In the genomic region with DNA sequence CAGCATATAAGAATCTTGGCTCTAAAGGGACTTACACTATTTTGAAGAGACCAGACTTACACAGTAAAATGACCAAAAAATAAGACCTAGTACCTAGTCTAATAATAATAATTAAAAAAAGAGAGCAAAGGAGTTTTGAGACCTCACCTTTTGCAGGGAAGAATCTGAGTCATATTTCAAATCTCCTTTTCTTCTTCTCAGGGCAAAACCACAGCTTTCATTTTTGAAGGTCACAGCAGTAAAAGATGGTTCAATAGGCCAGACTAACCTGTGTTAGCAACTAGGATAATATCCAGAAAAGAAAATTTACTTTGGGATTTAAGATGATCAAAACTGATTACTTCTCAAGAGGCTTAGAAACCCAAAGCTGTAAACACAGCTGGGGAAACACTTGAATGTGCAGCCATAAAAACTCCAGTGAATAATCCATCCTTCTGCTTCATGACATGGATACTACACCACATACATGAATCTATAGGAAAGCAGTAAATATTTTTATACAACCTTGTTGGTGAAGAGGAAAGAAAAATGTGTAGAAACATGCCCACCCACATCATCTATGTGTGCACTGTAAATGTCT, we compare ENCODE assay signal across 32 cellular contexts. TPM values are rescaled to one million over a fixed set of nuclear protein-coding genes. Genes with fewer than 3 reads are reported as not detected.
A peak's percentile ranks its signal among the peaks of the same experiment; 100 is the strongest.
DNase-seq lines count a peak whose midpoint lies in the region; ATAC-seq lines count a peak whose summit lies in the region.
"Had no signal": no experiment of that assay in that cellular context is flagged by ENCODE, and none has a peak within 500 bp of the region (broad histone marks: within the 10 kb centered on the region; RNA-seq: fewer than 3 reads in every experiment).

No MANE protein-coding gene starts in this region.

- H3K27me3 Mint-ChIP-seq in CD8-positive, alpha-beta memory T cell: peaks cover 0 to 2% of the 10 kb centered on the region in 2 donors
- H3K27me3 Mint-ChIP-seq in activated T-cell treated with anti-CD3 and anti-CD28 coated beads, Interleukin-2, amount 50 U/mL, for 4 hours (ENCODE audit: low read depth): peaks cover 4% of the 10 kb centered on the region
- H3K27me3 Mint-ChIP-seq: activated naive CD4-positive, alpha-beta T cell treated with anti-CD3 and anti-CD28 coated beads, Interleukin-2, amount 10 ng/mL, durations not matched to agents 7 days and 5 days; natural killer cell treated with Interleukin-12 subunit alpha and Interleukin-12 subunit beta and Interleukin-15 and Interleukin-18, amount 100 ng/mL, for 72 hours had no signal

- no peaks in the 10 kb centered on the region for H3K4me1 Mint-ChIP-seq in CD8-positive, alpha-beta memory T cell
- H3K4me1 Mint-ChIP-seq in activated T-cell treated with anti-CD3 and anti-CD28 coated beads, Interleukin-2, amount 50 U/mL, for 4 hours (ENCODE audit: low read depth): no peaks in the 10 kb centered on the region
- H3K4me1 Mint-ChIP-seq: activated naive CD4-positive, alpha-beta T cell treated with anti-CD3 and anti-CD28 coated beads, Interleukin-2, amount 10 ng/mL, durations not matched to agents 7 days and 5 days; CD14-positive monocyte; mesothelial cell of epicardium had no signal

- intact Hi-C loops in posterior cingulate gyrus (cut with DNase I): no loop called here

- H3K4me3 Mint-ChIP-seq in CD8-positive, alpha-beta memory T cell: no peak overlapping the region
- no peak overlapping the region for H3K4me3 Mint-ChIP-seq in activated T-cell treated with anti-CD3 and anti-CD28 coated beads, Interleukin-2, amount 50 U/mL, for 4 hours
- H3K4me3 Mint-ChIP-seq: activated naive CD4-positive, alpha-beta T cell treated with anti-CD3 and anti-CD28 coated beads, Interleukin-2, amount 10 ng/mL, durations not matched to agents 7 days and 5 days; CD14-positive monocyte; mesothelial cell of epicardium; natural killer cell treated with Interleukin-12 subunit alpha and Interleukin-12 subunit beta and Interleukin-15 and Interleukin-18, amount 100 ng/mL, for 72 hours had no signal

- H3K27ac ChIP-seq in CD8-positive, alpha-beta memory T cell (ENCODE audit: low read depth, low read length): no peak overlapping the region
- H3K27ac ChIP-seq: coronary artery, gastroesophageal sphincter, ovary, right atrium auricular region, RWPE1, testis, vagina had no signal

- H3K36me3 ChIP-seq in CD8-positive, alpha-beta memory T cell (ENCODE audit: insufficient read depth, low read length): no peaks in the 10 kb centered on the region
- H3K36me3 ChIP-seq: esophagus squamous epithelium, gastroesophageal sphincter, ovary, right atrium auricular region, vagina had no signal

- H3K9me3 ChIP-seq in CD8-positive, alpha-beta memory T cell (ENCODE audit: low read length): no peaks in the 10 kb centered on the region
- H3K9me3 ChIP-seq: esophagus squamous epithelium, ovary, right atrium auricular region, SK-N-SH, testis, vagina had no signal

- H3K27ac Mint-ChIP-seq in CD8-positive, alpha-beta memory T cell: no peak overlapping the region
- H3K27ac Mint-ChIP-seq: activated naive CD4-positive, alpha-beta T cell treated with anti-CD3 and anti-CD28 coated beads, Interleukin-2, amount 10 ng/mL, durations not matched to agents 7 days and 5 days; CD14-positive monocyte; mesothelial cell of epicardium; natural killer cell treated with Interleukin-12 subunit alpha and Interleukin-12 subunit beta and Interleukin-15 and Interleukin-18, amount 100 ng/mL, for 72 hours had no signal

- POLR2A ChIA-PET in CD8-positive, alpha-beta memory T cell (lab: Charles Lee): no interaction called here

- H3K9me3 Mint-ChIP-seq in CD8-positive, alpha-beta memory T cell: peaks cover 0 to 9% (median 8%) of the 10 kb centered on the region in 5 donors
- H3K9me3 Mint-ChIP-seq in activated T-cell treated with anti-CD3 and anti-CD28 coated beads, Interleukin-2, amount 50 U/mL, for 4 hours: peaks cover 3% of the 10 kb centered on the region
- H3K9me3 Mint-ChIP-seq: mesothelial cell of epicardium had no signal

- ATAC-seq in HG02610 (IDR thresholded peaks at IDR 0.05; ENCODE audit: unreplicated experiment): peak; percentile 41
- ATAC-seq in activated T-cell treated with anti-CD3 and anti-CD28 coated beads, Interleukin-2, amount 50 U/mL, for 4 hours: no peak
- ATAC-seq: gastroesophageal sphincter; left ventricle myocardium superior; natural killer cell treated with Interleukin-12 subunit alpha and Interleukin-12 subunit beta and Interleukin-15 and Interleukin-18, amount 100 ng/mL, for 72 hours had no signal

- H3K36me3 Mint-ChIP-seq in CD8-positive, alpha-beta memory T cell: no peaks in the 10 kb centered on the region
- no peaks in the 10 kb centered on the region for H3K36me3 Mint-ChIP-seq in activated T-cell treated with anti-CD3 and anti-CD28 coated beads, Interleukin-2, amount 50 U/mL, for 4 hours (ENCODE audit: insufficient read depth)
- H3K36me3 Mint-ChIP-seq: activated naive CD4-positive, alpha-beta T cell treated with anti-CD3 and anti-CD28 coated beads, Interleukin-2, amount 10 ng/mL, durations not matched to agents 7 days and 5 days; CD14-positive monocyte; mesothelial cell of epicardium; natural killer cell treated with Interleukin-12 subunit alpha and Interleukin-12 subunit beta and Interleukin-15 and Interleukin-18, amount 100 ng/mL, for 72 hours had no signal

- no peaks in the 10 kb centered on the region for H3K27me3 ChIP-seq in CD8-positive, alpha-beta memory T cell (ENCODE audit: insufficient read depth, low read length, poor library complexity, severe bottlenecking)
- H3K27me3 ChIP-seq: esophagus squamous epithelium, gastroesophageal sphincter, ovary, right atrium auricular region, testis, vagina had no signal

- DNase-seq in DMS53 (lab: John Stamatoyannopoulos, UW) (peak; percentile 83), NCI-H748 (lab: John Stamatoyannopoulos, UW; ENCODE audit: unreplicated experiment) (peak; percentile 55), fibroblast of peridontal ligament (ENCODE audit: extremely low read depth) (peak; percentile 25), posterior cingulate gyrus (no peak)
- DNase-seq in CD8-positive, alpha-beta memory T cell: no peak
- no peak for DNase-seq in activated T-cell treated with anti-CD3 and anti-CD28 coated beads, Interleukin-2, amount 50 U/mL, for 4 hours
- DNase-seq: activated CD4-positive, alpha-beta T cell treated with anti-CD3 and anti-CD28 coated beads for 4 hours; activated naive CD4-positive, alpha-beta T cell treated with anti-CD3 and anti-CD28 coated beads, Interleukin-2, amount 10 ng/mL, durations not matched to agents 7 days and 5 days; activated T-cell treated with anti-CD3 and anti-CD28 coated beads, Interleukin-2, amount 50 U/mL, for 48 hours; amygdala; esophagus squamous epithelium; left ventricle myocardium superior; NCI-H2029; ovary; SK-N-SH; stimulated activated CD4-positive, alpha-beta T cell treated with anti-CD3 and anti-CD28 coated beads, Interleukin-12 subunit alpha, Interleukin-12 subunit beta, amount 100 ng/mL, for 4 hours; stimulated activated CD4-positive, alpha-beta T cell treated with anti-CD3 and anti-CD28 coated beads, Interleukin-4, amount 100 ng/mL, for 4 hours; stimulated activated naive CD4-positive, alpha-beta T cell treated with Interleukin-2 at 50 U/mL for 16 hours; T-helper 2 cell; testis had no signal

- no peak overlapping the region for H3K4me3 ChIP-seq in CD8-positive, alpha-beta memory T cell (ENCODE audit: low read length)
- H3K4me3 ChIP-seq: coronary artery, esophagus squamous epithelium, gastroesophageal sphincter, ovary, right atrium auricular region, testis, vagina had no signal

- CTCF ChIA-PET in CD8-positive, alpha-beta memory T cell (lab: Charles Lee): no interaction called here

- no peaks in the 10 kb centered on the region for H3K4me1 ChIP-seq in CD8-positive, alpha-beta memory T cell (ENCODE audit: insufficient read depth, low read length)
- H3K4me1 ChIP-seq: gastroesophageal sphincter, right atrium auricular region, testis had no signal

RNA-seq across cellular contexts. Expression of a gene that starts 25.9 kb away (rescaled TPM):
- not detected for total RNA-seq in CD8-positive, alpha-beta memory T cell
- 0.30 TPM for polyA plus RNA-seq in CD8-positive, alpha-beta memory T cell
- total RNA-seq in activated T-cell treated with anti-CD3 and anti-CD28 coated beads, Interleukin-2, amount 50 U/mL, for 4 hours: under 1 TPM in 1 of 3 donors, not detected in 2; 0.05 TPM
- total RNA-seq: activated CD8-positive, alpha-beta memory T cell treated with anti-CD3 and anti-CD28 coated beads for 36 hours; G401; natural killer cell treated with Interleukin-12 subunit alpha and Interleukin-12 subunit beta and Interleukin-15 and Interleukin-18, amount 100 ng/mL, for 72 hours; NCI-H460 had no signal

Comparison
In these comparisons a context has a peak if more than half of its experiments do, and no peak if none do; other contexts are left out.
1. DNase-seq: peak in DMS53 (single experiment), NCI-H748 (single experiment) and fibroblast of peridontal ligament (single experiment); none in CD8-positive, alpha-beta memory T cell (0 of 5), posterior cingulate gyrus (0 of 10) and activated T-cell treated with anti-CD3 and anti-CD28 coated beads, Interleukin-2, amount 50 U/mL, for 4 hours (single experiment).